28 cellular contexts compared by ENCODE assay signal in genomic region chr1:93194231-93194630, GRCh38.
"Had no signal": no experiment of that assay in that cellular context is flagged by ENCODE, and none has a peak within 500 bp of the region (broad histone marks: within the 10 kb centered on the region; RNA-seq: fewer than 3 reads in every experiment).

No MANE protein-coding gene starts in this region.

- H3K9me3 ChIP-seq: ovary, psoas muscle, stomach, thoracic aorta, thyroid gland, tibial nerve, upper lobe of left lung, vagina had no signal

- H3K27ac Mint-ChIP-seq: natural killer cell; nephron; neural progenitor cell; progenitor cell of endocrine pancreas; stimulated activated effector memory CD8-positive, alpha-beta T cell treated with anti-CD3 and anti-CD28 coated beads, Interleukin-12 subunit alpha, Interleukin-12 subunit beta, amount 100 ng/mL, for 72 hours; stimulated activated naive B cell treated with anti-CD40 and anti-IgM and Interleukin-4, amounts not matched to agents 10 μg/mL and 1 μg/mL and 100 μg/mL, for 72 hours; stimulated activated naive CD8-positive, alpha-beta T cell treated with anti-CD3 and anti-CD28 coated beads, Interleukin-15, Interleukin-2, amounts not matched to agents 100 ng/mL and 50 ng/mL, for 24 hours had no signal

- DNase-seq: natural killer cell; occipital lobe; ovary; posterior cingulate gyrus; psoas muscle; right cardiac atrium; stimulated activated CD4-positive, alpha-beta T cell treated with anti-CD3 and anti-CD28 coated beads, Interleukin-15, amount 100 ng/mL, for 24 hours; stimulated activated CD4-positive, alpha-beta T cell treated with anti-CD3 and anti-CD28 coated beads, Interleukin-2, amount 100 ng/mL, for 24 hours; stimulated activated CD4-positive, alpha-beta T cell treated with anti-CD3 and anti-CD28 coated beads, Interleukin-2, amount 100 ng/mL, for 48 hours; stimulated activated CD4-positive, alpha-beta T cell treated with anti-CD3 and anti-CD28 coated beads, Interleukin-4, amount 100 ng/mL, for 24 hours; stimulated activated naive B cell treated with anti-CD40 and anti-IgM and Interleukin-4, amounts not matched to agents 10 μg/mL and 1 μg/mL and 100 μg/mL, for 72 hours; stimulated activated naive CD4-positive, alpha-beta T cell treated with Interleukin-2 at 50 U/mL for 16 hours; stomach; thyroid gland; trophoblast cell; upper lobe of left lung had no signal

- H3K27ac ChIP-seq: neural progenitor cell, ovary, parathyroid adenoma, psoas muscle, skin epidermis, stomach, thoracic aorta, thyroid gland, tibial nerve, upper lobe of left lung, vagina had no signal

- H3K4me1 Mint-ChIP-seq: nephron, neural progenitor cell had no signal

- H3K79me2 ChIP-seq: parathyroid adenoma had no signal

- H3K36me3 Mint-ChIP-seq: natural killer cell had no signal

- FAIRE-seq: urothelium cell line had no signal

- H3K27me3 ChIP-seq: neural progenitor cell, ovary, stomach, thyroid gland, tibial nerve, upper lobe of left lung, vagina had no signal

- H3K4me2 ChIP-seq: neural progenitor cell had no signal

- ATAC-seq: psoas muscle; right cardiac atrium; sciatic nerve; stimulated activated effector memory CD8-positive, alpha-beta T cell treated with anti-CD3 and anti-CD28 coated beads, Interleukin-12 subunit alpha, Interleukin-12 subunit beta, amount 100 ng/mL, for 72 hours; stimulated activated naive B cell treated with anti-CD40 and anti-IgM and Interleukin-4, amounts not matched to agents 10 μg/mL and 1 μg/mL and 100 μg/mL, for 72 hours had no signal

- H3K9me3 Mint-ChIP-seq: natural killer cell; nephron; neural progenitor cell; stimulated activated effector memory CD8-positive, alpha-beta T cell treated with anti-CD3 and anti-CD28 coated beads, Interleukin-12 subunit alpha, Interleukin-12 subunit beta, amount 100 ng/mL, for 72 hours; stimulated activated naive B cell treated with anti-CD40 and anti-IgM and Interleukin-4, amounts not matched to agents 10 μg/mL and 1 μg/mL and 100 μg/mL, for 72 hours; stimulated activated naive CD8-positive, alpha-beta T cell treated with anti-CD3 and anti-CD28 coated beads, Interleukin-15, Interleukin-2, amounts not matched to agents 100 ng/mL and 50 ng/mL, for 24 hours had no signal

- H2AFZ ChIP-seq: neural progenitor cell, parathyroid adenoma had no signal

- H3K36me3 ChIP-seq: ovary, thoracic aorta, thyroid gland, vagina had no signal

- H3K9ac ChIP-seq: neural progenitor cell, parathyroid adenoma had no signal

- H3K27me3 Mint-ChIP-seq: progenitor cell of endocrine pancreas; stimulated activated naive B cell treated with anti-CD40 and anti-IgM and Interleukin-4, amounts not matched to agents 10 μg/mL and 1 μg/mL and 100 μg/mL, for 72 hours; stimulated activated naive CD8-positive, alpha-beta T cell treated with anti-CD3 and anti-CD28 coated beads, Interleukin-15, Interleukin-2, amounts not matched to agents 100 ng/mL and 50 ng/mL, for 24 hours had no signal

- H3K4me3 ChIP-seq: neural progenitor cell, ovary, psoas muscle, skin epidermis, stomach, thoracic aorta, thyroid gland, tibial nerve, upper lobe of left lung, vagina had no signal

- H3K4me3 Mint-ChIP-seq: natural killer cell; nephron; neural progenitor cell; stimulated activated effector memory CD8-positive, alpha-beta T cell treated with anti-CD3 and anti-CD28 coated beads, Interleukin-12 subunit alpha, Interleukin-12 subunit beta, amount 100 ng/mL, for 72 hours; stimulated activated naive B cell treated with anti-CD40 and anti-IgM and Interleukin-4, amounts not matched to agents 10 μg/mL and 1 μg/mL and 100 μg/mL, for 72 hours; stimulated activated naive CD8-positive, alpha-beta T cell treated with anti-CD3 and anti-CD28 coated beads, Interleukin-15, Interleukin-2, amounts not matched to agents 100 ng/mL and 50 ng/mL, for 24 hours had no signal

- H3K4me1 ChIP-seq: neural progenitor cell, parathyroid adenoma, psoas muscle, stomach, thyroid gland, tibial nerve, upper lobe of left lung, vagina had no signal
